Comparison of ENCODE assay signal across 25 cellular contexts in genomic region chr21:14582934-14583628, GRCh38. TPM values are rescaled to one million over a fixed set of nuclear protein-coding genes. Genes with fewer than 3 reads are reported as not detected.
"Had no signal": no experiment of that assay in that cellular context is flagged by ENCODE, and none has a peak within 500 bp of the region (broad histone marks: within the 10 kb centered on the region; RNA-seq: fewer than 3 reads in every experiment).

No MANE protein-coding gene starts in this region.

- H3K4me1 ChIP-seq: SJSA1 had no signal

- DNase-seq: Karpas-422, KG1, MG63, NCI-H1092, NCI-H1105 treated with DMSO at 0.1 percent for 48 hours, NCI-H1417 treated with DMSO at 0.1 percent for 48 hours, NCI-H187, NCI-H2029, NCI-H2081 treated with DMSO at 0.1 percent for 48 hours, NCI-H2171, NCI-H226, NCI-H446, NCI-H510A, NCI-H524 treated with DMSO at 0.1 percent for 48 hours, NCI-H69, NCI-H774, Right ventricle myocardium superior, RPMI8226, SIG-M5, SW 1271, T-cell had no signal

- H3K4me3 Mint-ChIP-seq: IgD-negative memory B cell had no signal

- H3K27me3 ChIP-seq: MG63, SJSA1 had no signal

- H3K27ac Mint-ChIP-seq: IgD-negative memory B cell had no signal

- H3K9me3 ChIP-seq: MG63, SJSA1 had no signal

- H3K9me3 Mint-ChIP-seq: IgD-negative memory B cell, T-cell had no signal

- H3K36me3 Mint-ChIP-seq: IgD-negative memory B cell, T-cell had no signal

- H3K27me3 Mint-ChIP-seq: IgD-negative memory B cell, T-cell had no signal

- H3K4me3 ChIP-seq: MG63, SJSA1, SK-N-MC had no signal

- H3K27ac ChIP-seq: SJSA1, SK-N-MC had no signal

- H3K36me3 ChIP-seq: MG63, SJSA1 had no signal

RNA-seq across cellular contexts. Expression of gene SAMSN1, which starts 37.0 kb away (rescaled TPM):
- total RNA-seq: HT1080, SJSA1 had no signal
